ENCODE assay signal across 8 cellular contexts in genomic region chr11:10456519-10456918, GRCh38. TPM values are rescaled to one million over a fixed set of nuclear protein-coding genes. Genes with fewer than 3 reads are reported as not detected.
A peak's percentile ranks its signal among the peaks of the same experiment; 100 is the strongest.
DNase-seq lines count a peak whose midpoint lies in the region; ATAC-seq, FAIRE-seq and TF ChIP-seq lines count a peak whose summit lies in the region.

No MANE protein-coding gene starts in this region.

- no peak for TF ChIP-seq POLR2A in GM12891 (IDR thresholded peaks at IDR 0.05; ENCODE audit: low read depth, low read length)

- H3K36me3 Mint-ChIP-seq in activated T-cell treated with anti-CD3 and anti-CD28 coated beads, Interleukin-2, amount 50 U/mL, for 72 hours (ENCODE audit: insufficient read depth in 2 of 2), result peaks cover 2 to 7% of the 10 kb centered on the region in 2 donors
- no peaks in the 10 kb centered on the region for H3K36me3 Mint-ChIP-seq in stimulated activated memory B cell treated with anti-CD40 and anti-IgM and Interleukin-4, amounts not matched to agents 10 μg/mL and 1 μg/mL and 100 μg/mL, for 72 hours

- no peak for DNase-seq in activated T-cell treated with anti-CD3 and anti-CD28 coated beads, Interleukin-2, amount 50 U/mL, for 72 hours
- DNase-seq in activated T-cell treated with anti-CD3 and anti-CD28 coated beads, Interleukin-2, amount 50 U/mL, for 48 hours, result no peak
- no peak for DNase-seq in RWPE2 (ENCODE audit: low spot score)
- DNase-seq in fibroblast of mammary gland (ENCODE audit: low read depth), result no peak
- no peak for DNase-seq in GM12891 (ENCODE audit: insufficient read length, low spot score)
- DNase-seq in effector CD8-positive, alpha-beta T cell (lab: John Stamatoyannopoulos, UW), result no peak

- H3K27me3 Mint-ChIP-seq in activated T-cell treated with anti-CD3 and anti-CD28 coated beads, Interleukin-2, amount 50 U/mL, for 72 hours (ENCODE audit: low read depth), result no peaks in the 10 kb centered on the region
- no peaks in the 10 kb centered on the region for H3K27me3 Mint-ChIP-seq in stimulated activated memory B cell treated with anti-CD40 and anti-IgM and Interleukin-4, amounts not matched to agents 10 μg/mL and 1 μg/mL and 100 μg/mL, for 72 hours

- H3K36me3 ChIP-seq in RWPE2 (ENCODE audit: low read depth), result peaks cover 5% of the 10 kb centered on the region

- peaks cover 91% of the 10 kb centered on the region for H3K4me1 Mint-ChIP-seq in activated T-cell treated with anti-CD3 and anti-CD28 coated beads, Interleukin-2, amount 50 U/mL, for 72 hours (ENCODE audit: low read depth)
- peaks cover 87% of the 10 kb centered on the region for H3K4me1 Mint-ChIP-seq in stimulated activated memory B cell treated with anti-CD40 and anti-IgM and Interleukin-4, amounts not matched to agents 10 μg/mL and 1 μg/mL and 100 μg/mL, for 72 hours

- H3K4me3 ChIP-seq in RWPE2 (ENCODE audit: severe bottlenecking) (peak overlapping the region; percentile 25), fibroblast of mammary gland (ENCODE audit: control insufficient read depth, low read depth, low read length) (peak overlapping the region; percentile 58)

- no peaks in the 10 kb centered on the region for H3K9me3 Mint-ChIP-seq in activated T-cell treated with anti-CD3 and anti-CD28 coated beads, Interleukin-2, amount 50 U/mL, for 72 hours
- no peaks in the 10 kb centered on the region for H3K9me3 Mint-ChIP-seq in stimulated activated memory B cell treated with anti-CD40 and anti-IgM and Interleukin-4, amounts not matched to agents 10 μg/mL and 1 μg/mL and 100 μg/mL, for 72 hours

- H3K9me3 ChIP-seq in RWPE2 (ENCODE audit: severe bottlenecking), result no peaks in the 10 kb centered on the region

- TF ChIP-seq CTCF in RWPE2 (IDR thresholded peaks at IDR 0.05; ENCODE audit: poor library complexity, severe bottlenecking) (no peak), fibroblast of mammary gland (conservative IDR thresholded peaks at IDR 0.05; ENCODE audit: control insufficient read depth, insufficient read depth, low read depth, low read length) (no peak)

- no peaks in the 10 kb centered on the region for H3K27me3 ChIP-seq in RWPE2 (ENCODE audit: insufficient read depth, poor library complexity, severe bottlenecking)

- peaks cover 15% of the 10 kb centered on the region for H3K4me1 ChIP-seq in RWPE2 (ENCODE audit: insufficient read depth, poor library complexity, severe bottlenecking)

- H3K4me3 Mint-ChIP-seq in activated T-cell treated with anti-CD3 and anti-CD28 coated beads, Interleukin-2, amount 50 U/mL, for 72 hours, result peak overlapping the region; percentile 85 to 89
- peak overlapping the region; percentile 93 for H3K4me3 Mint-ChIP-seq in stimulated activated memory B cell treated with anti-CD40 and anti-IgM and Interleukin-4, amounts not matched to agents 10 μg/mL and 1 μg/mL and 100 μg/mL, for 72 hours

- peak overlapping the region; percentile 92 for H3K27ac ChIP-seq in RWPE2 (ENCODE audit: poor library complexity, severe bottlenecking)

- peak overlapping the region; percentile 81 for H3K27ac Mint-ChIP-seq in activated T-cell treated with anti-CD3 and anti-CD28 coated beads, Interleukin-2, amount 50 U/mL, for 72 hours
- H3K27ac Mint-ChIP-seq in stimulated activated memory B cell treated with anti-CD40 and anti-IgM and Interleukin-4, amounts not matched to agents 10 μg/mL and 1 μg/mL and 100 μg/mL, for 72 hours, result peak overlapping the region; percentile 95

- ATAC-seq in activated T-cell treated with anti-CD3 and anti-CD28 coated beads, Interleukin-2, amount 50 U/mL, for 72 hours (replicated peaks in 1 of 2), result no peak
- ATAC-seq in RWPE2 (ENCODE audit: low read depth) (no peak), HG03045 (IDR thresholded peaks at IDR 0.05; ENCODE audit: unreplicated experiment) (no peak)
- no peak for ATAC-seq in stimulated activated memory B cell treated with anti-CD40 and anti-IgM and Interleukin-4, amounts not matched to agents 10 μg/mL and 1 μg/mL and 100 μg/mL, for 72 hours

- no peak for FAIRE-seq in GM12891 (lab: Jason Lieb, UNC)

TF ChIP-seq in GM12891, 5 proteins besides CTCF, POLR2A, EP300 and RAD21:
- TF ChIP-seq TAF1 (IDR thresholded peaks at IDR 0.05; ENCODE audit: low read depth, low read length) (no peak), SPI1 (IDR thresholded peaks at IDR 0.05; ENCODE audit: low read depth, low read length) (no peak), PAX5 (IDR thresholded peaks at IDR 0.05; ENCODE audit: insufficient read depth, low read length, severe bottlenecking) (no peak), POU2F2 (IDR thresholded peaks at IDR 0.05; ENCODE audit: low read depth, low read length) (no peak), POLR2AphosphoS5 (IDR thresholded peaks at IDR 0.05; ENCODE audit: low read depth, low read length) (no peak)
TF ChIP-seq in GM12891: peak in this region for 0.

RNA-seq across cellular contexts. Expression of gene AMPD3, which starts 1.5 kb away (rescaled TPM):
- total RNA-seq in activated T-cell treated with anti-CD3 and anti-CD28 coated beads, Interleukin-2, amount 50 U/mL, for 72 hours, result 10 to 100 TPM; 21.6 to 28.8 TPM
- polyA plus RNA-seq in GM12891 (2012; ENCODE audit: low read depth, missing spikeins), result 17.0 TPM
